Comparison of ENCODE assay signal across 8 cellular contexts in the genomic region with DNA sequence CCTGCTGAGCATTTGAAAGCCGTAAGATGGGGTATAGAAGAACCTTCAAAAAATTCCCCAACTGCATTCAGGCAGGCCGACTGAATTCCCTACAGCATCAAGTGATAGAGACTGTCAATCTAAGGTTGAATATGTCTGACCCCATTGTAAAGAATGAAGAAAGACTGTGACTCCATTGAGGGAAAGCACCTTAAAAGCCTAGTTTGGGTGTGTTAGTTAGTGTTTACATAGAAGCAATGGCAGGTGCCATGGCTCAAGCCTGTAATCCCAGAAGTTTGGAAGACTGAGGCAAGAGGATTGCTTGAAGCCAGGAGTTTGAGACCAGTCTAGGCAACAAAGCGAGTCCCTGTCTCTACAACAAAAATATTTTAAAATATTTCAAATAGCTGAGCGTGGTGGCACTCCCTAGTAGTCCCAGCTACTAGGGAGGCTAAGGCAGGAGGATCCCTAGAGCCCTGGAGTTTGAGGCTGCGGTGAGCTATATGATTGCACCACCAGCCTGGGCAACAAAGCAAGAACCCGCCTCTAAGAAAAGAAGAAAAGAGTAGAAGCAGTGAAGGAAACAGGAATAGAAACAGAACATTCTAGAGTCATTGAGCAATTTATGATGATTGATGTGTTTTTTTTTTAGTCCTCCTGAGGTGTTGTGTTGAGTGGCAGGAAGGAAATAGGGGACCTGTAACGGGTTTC. TPM values are rescaled to one million over a fixed set of nuclear protein-coding genes. Genes with fewer than 3 reads are reported as not detected.
DNase-seq lines count a peak whose midpoint lies in the region; ATAC-seq and TF ChIP-seq lines count a peak whose summit lies in the region.

No MANE protein-coding gene starts in this region.

- peaks cover 3% of the 10 kb centered on the region for H3K36me3 Mint-ChIP-seq in activated CD8-positive, alpha-beta memory T cell treated with anti-CD3 and anti-CD28 coated beads, Interleukin-2, amount 10 ng/mL, durations not matched to agents 7 days and 5 days
- H3K36me3 Mint-ChIP-seq in central memory CD8-positive, alpha-beta T cell (ENCODE audit: insufficient read depth), result peaks cover 12% of the 10 kb centered on the region
- H3K36me3 Mint-ChIP-seq in neural progenitor cell, result no peaks in the 10 kb centered on the region

- H4K20me1 ChIP-seq in neural progenitor cell (ENCODE audit: low read depth), result no peaks in the 10 kb centered on the region

- H2AFZ ChIP-seq in neural progenitor cell (replicated peaks), result no peak overlapping the region

- no peak overlapping the region for H3K4me3 Mint-ChIP-seq in activated CD8-positive, alpha-beta memory T cell treated with anti-CD3 and anti-CD28 coated beads, Interleukin-2, amount 10 ng/mL, durations not matched to agents 7 days and 5 days
- H3K4me3 Mint-ChIP-seq in central memory CD8-positive, alpha-beta T cell, result no peak overlapping the region
- no peak overlapping the region for H3K4me3 Mint-ChIP-seq in neural progenitor cell

- H3K9me3 ChIP-seq in neural progenitor cell (ENCODE audit: low read depth), result no peaks in the 10 kb centered on the region

- H3K27ac Mint-ChIP-seq in activated CD8-positive, alpha-beta memory T cell treated with anti-CD3 and anti-CD28 coated beads, Interleukin-2, amount 10 ng/mL, durations not matched to agents 7 days and 5 days, result no peak overlapping the region
- H3K27ac Mint-ChIP-seq in central memory CD8-positive, alpha-beta T cell (ENCODE audit: low read depth), result no peak overlapping the region
- H3K27ac Mint-ChIP-seq in neural progenitor cell, result no peak overlapping the region

- no peak overlapping the region for H3K4me3 ChIP-seq in neural progenitor cell

- peaks cover 18% of the 10 kb centered on the region for H3F3A ChIP-seq in neural progenitor cell (ENCODE audit: low read depth)

- no peaks in the 10 kb centered on the region for H3K36me3 ChIP-seq in neural progenitor cell

- H3K27me3 Mint-ChIP-seq in activated CD8-positive, alpha-beta memory T cell treated with anti-CD3 and anti-CD28 coated beads, Interleukin-2, amount 10 ng/mL, durations not matched to agents 7 days and 5 days, result no peaks in the 10 kb centered on the region
- no peaks in the 10 kb centered on the region for H3K27me3 Mint-ChIP-seq in central memory CD8-positive, alpha-beta T cell
- peaks cover 4% of the 10 kb centered on the region for H3K27me3 Mint-ChIP-seq in neural progenitor cell (ENCODE audit: insufficient read depth, low read depth)

- peak; percentile 2 for ATAC-seq in activated CD8-positive, alpha-beta memory T cell treated with anti-CD3 and anti-CD28 coated beads, Interleukin-2, amount 10 ng/mL, durations not matched to agents 7 days and 5 days
- ATAC-seq in central memory CD8-positive, alpha-beta T cell (replicated peaks; ENCODE audit: extremely low read depth, poor library complexity, severe bottlenecking), result peak; percentile 47
- no peak for ATAC-seq in HG02571 (IDR thresholded peaks at IDR 0.05; ENCODE audit: unreplicated experiment)

- H3K4me1 Mint-ChIP-seq in activated CD8-positive, alpha-beta memory T cell treated with anti-CD3 and anti-CD28 coated beads, Interleukin-2, amount 10 ng/mL, durations not matched to agents 7 days and 5 days, result peaks cover 30% of the 10 kb centered on the region
- H3K4me1 Mint-ChIP-seq in central memory CD8-positive, alpha-beta T cell, result peaks cover 39% of the 10 kb centered on the region
- H3K4me1 Mint-ChIP-seq in neural progenitor cell, result peaks cover 6% of the 10 kb centered on the region

- no peak for TF ChIP-seq CTCF in neural progenitor cell (IDR thresholded peaks at IDR 0.05)

- H3K27me3 ChIP-seq in neural progenitor cell, result no peaks in the 10 kb centered on the region

- no peak for DNase-seq in activated CD8-positive, alpha-beta memory T cell treated with anti-CD3 and anti-CD28 coated beads, Interleukin-2, amount 10 ng/mL, durations not matched to agents 7 days and 5 days
- DNase-seq in activated CD8-positive, alpha-beta memory T cell treated with anti-CD3 and anti-CD28 coated beads, Interleukin-2, amount 50 U/mL, for 4 hours, result no peak
- DNase-seq in LHCN-M2 (ENCODE audit: low read depth) (peak; percentile 55), neural progenitor cell (ENCODE audit: low spot score) (no peak), iPS-NIHi11 (ENCODE audit: low spot score) (no peak)
- no peak for DNase-seq in central memory CD8-positive, alpha-beta T cell (ENCODE audit: low spot score in 2 of 2)
- no peak for DNase-seq in activated CD4-positive, alpha-beta T cell treated with anti-CD3 and anti-CD28 coated beads, Interleukin-2, amount 50 U/mL, for 48 hours

- no peaks in the 10 kb centered on the region for H3K9me3 Mint-ChIP-seq in activated CD8-positive, alpha-beta memory T cell treated with anti-CD3 and anti-CD28 coated beads, Interleukin-2, amount 10 ng/mL, durations not matched to agents 7 days and 5 days (ENCODE audit: low read depth)
- H3K9me3 Mint-ChIP-seq in central memory CD8-positive, alpha-beta T cell, result no peaks in the 10 kb centered on the region
- H3K9me3 Mint-ChIP-seq in neural progenitor cell, result no peaks in the 10 kb centered on the region

- H3K4me1 ChIP-seq in neural progenitor cell, result peaks cover 11% of the 10 kb centered on the region

- no peaks in the 10 kb centered on the region for H3K79me2 ChIP-seq in neural progenitor cell (ENCODE audit: low read depth)

- H3K9ac ChIP-seq in neural progenitor cell, result no peak overlapping the region

- H3K4me2 ChIP-seq in neural progenitor cell, result peak overlapping the region; percentile 70

- CTCF ChIA-PET in activated CD8-positive, alpha-beta memory T cell treated with anti-CD3 and anti-CD28 coated beads, Interleukin-2, amount 10 ng/mL, durations not matched to agents 7 days and 5 days (lab: Charles Lee), result interaction anchor here (1.0 to 8.5 kb wide), 15 partner anchors 12 to 134 kb away, joined by 3 to 253 read pairs (median 18); a partner anchor contains a TSS

- no peak overlapping the region for H3K27ac ChIP-seq in neural progenitor cell

RNA-seq across cellular contexts. Expression of a gene that starts 15.4 kb away (rescaled TPM):
- total RNA-seq in activated CD8-positive, alpha-beta memory T cell treated with anti-CD3 and anti-CD28 coated beads, Interleukin-2, amount 10 ng/mL, durations not matched to agents 7 days and 5 days, result 10 to 100 TPM; 23.5 to 29.1 TPM
- total RNA-seq in LHCN-M2 (2014; rRNA removed) (27.8 and 32.0 TPM in 2 replicates), neural progenitor cell (ENCODE audit: low replicate concordance) (11.1 and 12.0 TPM in 2 replicates)
- polyA plus RNA-seq in LHCN-M2 (2012), result 65.5 TPM

RNA-seq across cellular contexts. Expression of a gene that starts 15.5 kb away (rescaled TPM):
- total RNA-seq in activated CD8-positive, alpha-beta memory T cell treated with anti-CD3 and anti-CD28 coated beads, Interleukin-2, amount 10 ng/mL, durations not matched to agents 7 days and 5 days, result 1 to 10 TPM; 3.8 to 4.6 TPM
- total RNA-seq in LHCN-M2 (2014; rRNA removed) (2.9 and 3.1 TPM in 2 replicates), neural progenitor cell (ENCODE audit: low replicate concordance) (0.06 and 0.28 TPM in 2 replicates)
- 6.4 TPM for polyA plus RNA-seq in LHCN-M2 (2012)

RNA-seq across cellular contexts. Expression of a gene that starts 16.5 kb away (rescaled TPM):
- 100 to 1,000 TPM; 127 to 207 TPM for total RNA-seq in activated CD8-positive, alpha-beta memory T cell treated with anti-CD3 and anti-CD28 coated beads, Interleukin-2, amount 10 ng/mL, durations not matched to agents 7 days and 5 days
- 104 and 114 TPM in 2 replicates for total RNA-seq in LHCN-M2 (2014; rRNA removed)
- polyA plus RNA-seq in LHCN-M2 (2012), result 32.7 TPM
- 177 and 213 TPM in 2 replicates for total RNA-seq in neural progenitor cell (ENCODE audit: low replicate concordance)

RNA-seq across cellular contexts. Expression of a gene that starts 22.1 kb away (rescaled TPM):
- 10 to 100 TPM; 35.0 to 36.2 TPM for total RNA-seq in activated CD8-positive, alpha-beta memory T cell treated with anti-CD3 and anti-CD28 coated beads, Interleukin-2, amount 10 ng/mL, durations not matched to agents 7 days and 5 days
- total RNA-seq in LHCN-M2 (2014; rRNA removed) (35.0 and 37.4 TPM in 2 replicates), neural progenitor cell (ENCODE audit: low replicate concordance) (12.5 and 13.6 TPM in 2 replicates)
- 20.8 TPM for polyA plus RNA-seq in LHCN-M2 (2012)

RNA-seq across cellular contexts. Expression of a gene that starts 41.6 kb away (rescaled TPM):
- total RNA-seq in activated CD8-positive, alpha-beta memory T cell treated with anti-CD3 and anti-CD28 coated beads, Interleukin-2, amount 10 ng/mL, durations not matched to agents 7 days and 5 days, result not detected
- total RNA-seq in LHCN-M2 (2014; rRNA removed) (0.13 and 1.2 TPM in 2 replicates), neural progenitor cell (ENCODE audit: low replicate concordance) (not detected in 2 replicates)
- polyA plus RNA-seq in LHCN-M2 (2012), result 0.95 TPM
